In the genomic region with DNA sequence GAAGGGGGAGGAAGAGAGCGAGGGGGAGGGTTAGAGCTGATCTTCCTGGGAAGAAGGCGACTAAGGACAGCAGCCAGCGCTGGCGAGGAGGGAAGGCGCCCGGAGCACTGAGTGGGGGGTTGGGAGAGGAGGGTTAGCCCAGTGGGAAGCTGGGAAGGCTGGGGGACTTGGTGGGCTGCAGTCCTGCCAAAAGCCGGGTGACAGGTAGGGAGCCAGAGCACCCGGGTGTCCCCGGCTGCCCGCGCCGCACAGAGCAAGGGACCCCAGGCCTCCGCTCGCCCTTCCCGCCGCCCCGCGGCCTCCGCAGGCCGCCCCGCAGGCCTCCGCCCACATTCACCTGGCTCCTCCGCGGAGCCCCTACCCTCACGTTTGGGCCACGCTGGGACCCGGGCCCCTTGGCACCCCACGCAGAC, we compare ENCODE assay signal across 8 cellular contexts. TPM values are rescaled to one million over a fixed set of nuclear protein-coding genes. Genes with fewer than 3 reads are reported as not detected.
DNase-seq lines count a peak whose midpoint lies in the region; ATAC-seq and TF ChIP-seq lines count a peak whose summit lies in the region.

No MANE protein-coding gene starts in this region.

- DNase-seq in activated CD8-positive, alpha-beta T cell treated with anti-CD3 and anti-CD28 coated beads, Interleukin-2, amount 10 ng/mL, durations not matched to agents 7 days and 5 days: no peak
- DNase-seq in hepatocyte (ENCODE audit: low spot score) (peak; percentile 49), sigmoid colon (no peak), NOMO-1 treated with DMSO at 0.1 percent for 48 hours (lab: John Stamatoyannopoulos, UW; ENCODE audit: unreplicated experiment) (no peak), NCI-H774 (lab: John Stamatoyannopoulos, UW) (no peak)

- no peak for TF ChIP-seq POLR2A in sigmoid colon (IDR thresholded peaks at IDR 0.05)

- CTCF ChIA-PET in activated CD8-positive, alpha-beta T cell treated with anti-CD3 and anti-CD28 coated beads, Interleukin-2, amount 10 ng/mL, durations not matched to agents 7 days and 5 days (lab: Charles Lee): no interaction called here

- H3K9me2 ChIP-seq in hepatocyte (replicated peaks; ENCODE audit: insufficient read depth): no peaks in the 10 kb centered on the region

- H3K79me2 ChIP-seq in hepatocyte: no peaks in the 10 kb centered on the region

- peaks cover 54% of the 10 kb centered on the region for H3K27me3 Mint-ChIP-seq in activated CD8-positive, alpha-beta T cell treated with anti-CD3 and anti-CD28 coated beads, Interleukin-2, amount 10 ng/mL, durations not matched to agents 7 days and 5 days (ENCODE audit: low read depth)

- peak; percentile 20 for ATAC-seq in GM18868 (IDR thresholded peaks at IDR 0.05; ENCODE audit: unreplicated experiment)
- peak; percentile 29 for ATAC-seq in activated CD8-positive, alpha-beta T cell treated with anti-CD3 and anti-CD28 coated beads, Interleukin-2, amount 10 ng/mL, durations not matched to agents 7 days and 5 days
- no peak for ATAC-seq in GM19467 (IDR thresholded peaks at IDR 0.05; ENCODE audit: unreplicated experiment)
- ATAC-seq in GM18520 (IDR thresholded peaks at IDR 0.05; ENCODE audit: unreplicated experiment): no peak

- H3K36me3 ChIP-seq in hepatocyte (replicated peaks; ENCODE audit: insufficient read depth, low read depth) (no peaks in the 10 kb centered on the region), sigmoid colon (no peaks in the 10 kb centered on the region)

- peak overlapping the region; percentile 99 for H2AFZ ChIP-seq in hepatocyte

- H3K4me3 ChIP-seq in hepatocyte (peak overlapping the region; percentile 72), sigmoid colon (peak overlapping the region; percentile 12 to 48 (median 42))

- TF ChIP-seq CTCF in hepatocyte (IDR thresholded peaks at IDR 0.05; ENCODE audit: poor library complexity) (no peak), sigmoid colon (IDR thresholded peaks at IDR 0.05) (no peak)

- H3K4me1 Mint-ChIP-seq in activated CD8-positive, alpha-beta T cell treated with anti-CD3 and anti-CD28 coated beads, Interleukin-2, amount 10 ng/mL, durations not matched to agents 7 days and 5 days (ENCODE audit: low read depth): peaks cover 18% of the 10 kb centered on the region

- no peaks in the 10 kb centered on the region for H3K27me3 ChIP-seq in hepatocyte
- H3K27me3 ChIP-seq in sigmoid colon: peaks cover 19 to 46% (median 20%) of the 10 kb centered on the region in 3 donors

- no peaks in the 10 kb centered on the region for H4K20me1 ChIP-seq in hepatocyte (ENCODE audit: insufficient read depth, poor library complexity, severe bottlenecking)

- 8% methylated on average over 5 of the region's 28 CpGs for WGBS in hepatocyte (ENCODE audit: low lambda C conversion rate, missing lambda C conversion rate)
- 2 to 5% methylated on average over 28 of the region's 28 CpGs for WGBS in sigmoid colon, 2 donors

- TF ChIP-seq EP300 in sigmoid colon (IDR thresholded peaks at IDR 0.05): no peak

- H3K9me3 ChIP-seq in hepatocyte (ENCODE audit: low read depth) (no peaks in the 10 kb centered on the region), sigmoid colon (no peaks in the 10 kb centered on the region)

- no peak overlapping the region for H3K4me3 Mint-ChIP-seq in activated CD8-positive, alpha-beta T cell treated with anti-CD3 and anti-CD28 coated beads, Interleukin-2, amount 10 ng/mL, durations not matched to agents 7 days and 5 days

- POLR2A ChIA-PET in activated CD8-positive, alpha-beta T cell treated with anti-CD3 and anti-CD28 coated beads, Interleukin-2, amount 10 ng/mL, durations not matched to agents 7 days and 5 days (lab: Charles Lee): no interaction called here

- H3K4me2 ChIP-seq in hepatocyte: peak overlapping the region; percentile 100

- no peaks in the 10 kb centered on the region for H3K9me3 Mint-ChIP-seq in activated CD8-positive, alpha-beta T cell treated with anti-CD3 and anti-CD28 coated beads, Interleukin-2, amount 10 ng/mL, durations not matched to agents 7 days and 5 days (ENCODE audit: insufficient read depth)

- H3K36me3 Mint-ChIP-seq in activated CD8-positive, alpha-beta T cell treated with anti-CD3 and anti-CD28 coated beads, Interleukin-2, amount 10 ng/mL, durations not matched to agents 7 days and 5 days (ENCODE audit: low read depth): no peaks in the 10 kb centered on the region

- H3K27ac Mint-ChIP-seq in activated CD8-positive, alpha-beta T cell treated with anti-CD3 and anti-CD28 coated beads, Interleukin-2, amount 10 ng/mL, durations not matched to agents 7 days and 5 days: no peak overlapping the region

- H3K27ac ChIP-seq in hepatocyte (peak overlapping the region; percentile 46), sigmoid colon (no peak overlapping the region)

- H3K4me1 ChIP-seq in hepatocyte (ENCODE audit: insufficient read depth) (peaks cover 5% of the 10 kb centered on the region), sigmoid colon (peaks cover 0 to 14% (median 14%) of the 10 kb centered on the region in 4 donors)

- intact Hi-C loops in sigmoid colon (cut with DNase I): no loop called here

RNA-seq across cellular contexts. Expression of gene SLC12A8, which starts 0.4 kb away (rescaled TPM):
- total RNA-seq in activated CD8-positive, alpha-beta T cell treated with anti-CD3 and anti-CD28 coated beads, Interleukin-2, amount 10 ng/mL, durations not matched to agents 7 days and 5 days: under 1 TPM; 0.45 to 0.50 TPM
- total RNA-seq in hepatocyte (20.0 and 21.5 TPM in 2 replicates), sigmoid colon (under 1 TPM in 1 of 4 donors, not detected in 3; 0.33 TPM)
- polyA plus RNA-seq in hepatocyte (18.9 and 19.3 TPM in 2 replicates), sigmoid colon (1 to 10 TPM; 1.6 to 6.3 (median 1.8) TPM)

Comparison
In these comparisons a context has a peak if more than half of its experiments do, and no peak if none do; other contexts are left out.
1. ATAC-seq: peak in GM18868 (single experiment) and activated CD8-positive, alpha-beta T cell treated with anti-CD3 and anti-CD28 coated beads, Interleukin-2, amount 10 ng/mL, durations not matched to agents 7 days and 5 days (single experiment); none in GM19467 (single experiment) and GM18520 (single experiment).
2. RNA of gene SLC12A8, which starts 0.4 kb away (total RNA-seq): 20.0 to 21.5 TPM in hepatocyte; 0.45 to 0.50 TPM in activated CD8-positive, alpha-beta T cell treated with anti-CD3 and anti-CD28 coated beads, Interleukin-2, amount 10 ng/mL, durations not matched to agents 7 days and 5 days and 0.33 TPM in sigmoid colon; every median in the first group is over 10 times any median in the second.